38 cellular contexts compared by ENCODE assay signal in the genomic region with DNA sequence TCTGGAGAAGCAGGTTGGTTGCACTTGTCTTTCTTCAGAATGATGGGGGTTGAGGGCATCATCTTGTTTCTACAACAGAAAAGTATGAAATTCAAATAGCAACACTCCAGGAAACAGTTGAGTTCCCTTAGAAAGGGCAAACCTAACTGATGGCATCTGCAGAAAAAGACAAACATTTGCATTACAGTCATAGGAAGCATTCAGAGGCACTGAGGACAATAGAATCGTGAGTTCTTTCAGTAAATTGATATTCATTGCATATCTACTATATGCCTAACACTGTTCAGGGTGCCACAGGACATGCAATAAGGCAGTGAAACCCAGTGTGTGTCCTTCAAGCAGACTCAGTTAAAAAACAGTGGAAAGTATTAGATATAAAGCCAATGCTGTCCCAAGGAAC. TPM values are rescaled to one million over a fixed set of nuclear protein-coding genes. Genes with fewer than 3 reads are reported as not detected.
"Had no signal": no experiment of that assay in that cellular context is flagged by ENCODE, and none has a peak within 500 bp of the region (broad histone marks: within the 10 kb centered on the region; RNA-seq: fewer than 3 reads in every experiment).

No MANE protein-coding gene starts in this region.

- H3K4me3 ChIP-seq: adrenal gland, body of pancreas, esophagus muscularis mucosa, gastrocnemius medialis, heart left ventricle had no signal

- H3K36me3 ChIP-seq: adrenal gland, esophagus muscularis mucosa, gastrocnemius medialis, heart left ventricle, WERI-Rb-1 had no signal

- H3K27ac Mint-ChIP-seq: activated B cell treated with CpG ODN at 0.5 μM for 24 hours; activated CD4-positive, alpha-beta memory T cell treated with anti-CD3 and anti-CD28 coated beads for 36 hours; activated CD8-positive, alpha-beta memory T cell treated with anti-CD3 and anti-CD28 coated beads, Interleukin-2, amount 10 ng/mL, durations not matched to agents 7 days and 5 days; activated CD8-positive, alpha-beta T cell treated with anti-CD3 and anti-CD28 coated beads, Interleukin-2, amount 10 ng/mL, durations not matched to agents 7 days and 5 days; activated naive CD4-positive, alpha-beta T cell treated with anti-CD3 and anti-CD28 coated beads, Interleukin-2, amount 50 U/mL, for 24 hours; activated naive CD8-positive, alpha-beta T cell treated with anti-CD3 and anti-CD28 coated beads for 36 hours; activated naive CD8-positive, alpha-beta T cell treated with anti-CD3 and anti-CD28 coated beads, Interleukin-2, amount 50 U/mL, for 24 hours; activated T-helper 1 cell treated with anti-CD3 and anti-CD28 coated beads, Interleukin-12 subunit alpha, Interleukin-12 subunit beta, Interleukin-2, Interleukin-4 antibody, amounts not matched to agents 30 ng/mL and 10 ng/mL and 1 ng/mL, durations not matched to agents 14 hours and 24 hours and 36 hours; activated T-helper 2 cell treated with anti-CD3 and anti-CD28 coated beads, Interferon-gamma antibody, Interleukin-2, Interleukin-4, amounts not matched to agents 10 μg/mL and 5 μg/mL and 100 μg/mL, durations not matched to agents 14 hours and 24 hours and 36 hours; effector memory CD8-positive, alpha-beta T cell; T-helper 2 cell treated with Interferon-gamma antibody and Interleukin-4, amounts not matched to agents 5 μg/mL and 100 μg/mL, for 36 hours had no signal

- H3K4me1 ChIP-seq: adrenal gland, body of pancreas had no signal

- FAIRE-seq: colon had no signal

- H3K36me3 Mint-ChIP-seq: activated CD4-positive, alpha-beta memory T cell treated with anti-CD3 and anti-CD28 coated beads for 36 hours; activated CD8-positive, alpha-beta memory T cell treated with anti-CD3 and anti-CD28 coated beads, Interleukin-2, amount 10 ng/mL, durations not matched to agents 7 days and 5 days; activated naive CD4-positive, alpha-beta T cell treated with anti-CD3 and anti-CD28 coated beads, Interleukin-2, amount 50 U/mL, for 24 hours; activated naive CD8-positive, alpha-beta T cell treated with anti-CD3 and anti-CD28 coated beads for 36 hours had no signal

- H3K9me3 Mint-ChIP-seq: activated CD4-positive, alpha-beta memory T cell treated with anti-CD3 and anti-CD28 coated beads for 36 hours; activated naive CD4-positive, alpha-beta T cell treated with anti-CD3 and anti-CD28 coated beads, Interleukin-2, amount 50 U/mL, for 24 hours; activated naive CD8-positive, alpha-beta T cell treated with anti-CD3 and anti-CD28 coated beads, Interleukin-2, amount 50 U/mL, for 24 hours; activated T-helper 1 cell treated with anti-CD3 and anti-CD28 coated beads, Interleukin-12 subunit alpha, Interleukin-12 subunit beta, Interleukin-2, Interleukin-4 antibody, amounts not matched to agents 30 ng/mL and 10 ng/mL and 1 ng/mL, durations not matched to agents 14 hours and 24 hours and 36 hours; activated T-helper 2 cell treated with anti-CD3 and anti-CD28 coated beads, Interferon-gamma antibody, Interleukin-2, Interleukin-4, amounts not matched to agents 10 μg/mL and 5 μg/mL and 100 μg/mL, durations not matched to agents 14 hours and 24 hours and 36 hours; effector memory CD8-positive, alpha-beta T cell; T-helper 2 cell treated with Interferon-gamma antibody and Interleukin-4, amounts not matched to agents 5 μg/mL and 100 μg/mL, for 36 hours had no signal

- H3K27me3 ChIP-seq: adrenal gland, body of pancreas, esophagus muscularis mucosa, gastrocnemius medialis, heart left ventricle had no signal

- H3K27me3 Mint-ChIP-seq: activated CD4-positive, alpha-beta memory T cell treated with anti-CD3 and anti-CD28 coated beads for 36 hours; activated naive CD8-positive, alpha-beta T cell treated with anti-CD3 and anti-CD28 coated beads, Interleukin-2, amount 50 U/mL, for 24 hours had no signal

- H3K4me1 Mint-ChIP-seq: activated B cell treated with CpG ODN at 0.5 μM for 24 hours had no signal

- ATAC-seq: activated CD4-positive, CD25-positive, alpha-beta regulatory T cell treated with anti-CD3 and anti-CD28 coated beads, Interleukin-2, amount 50 U/mL, for 24 hours; activated CD8-positive, alpha-beta memory T cell treated with anti-CD3 and anti-CD28 coated beads, Interleukin-2, amount 10 ng/mL, durations not matched to agents 7 days and 5 days; activated CD8-positive, alpha-beta T cell treated with anti-CD3 and anti-CD28 coated beads, Interleukin-2, amount 10 ng/mL, durations not matched to agents 7 days and 5 days; activated naive CD8-positive, alpha-beta T cell treated with anti-CD3 and anti-CD28 coated beads, Interleukin-2, amount 50 U/mL, for 24 hours; body of pancreas; effector memory CD8-positive, alpha-beta T cell; gastrocnemius medialis had no signal

- H3K27ac ChIP-seq: adrenal gland, body of pancreas, esophagus muscularis mucosa, WERI-Rb-1 had no signal

- DNase-seq: activated B cell treated with CpG ODN at 0.5 μM for 24 hours; activated CD4-positive, alpha-beta memory T cell treated with anti-CD3 and anti-CD28 coated beads for 36 hours; activated CD4-positive, alpha-beta T cell treated with anti-CD3 and anti-CD28 coated beads for 48 hours; activated CD4-positive, alpha-beta T cell treated with anti-CD3 and anti-CD28 coated beads, Interleukin-2, amount 50 U/mL, for 1 hour; activated CD8-positive, alpha-beta memory T cell treated with anti-CD3 and anti-CD28 coated beads, Interleukin-2, amount 10 ng/mL, durations not matched to agents 7 days and 5 days; activated CD8-positive, alpha-beta memory T cell treated with anti-CD3 and anti-CD28 coated beads, Interleukin-2, amount 50 U/mL, for 4 hours; activated CD8-positive, alpha-beta T cell treated with anti-CD3 and anti-CD28 coated beads, Interleukin-2, amount 10 ng/mL, durations not matched to agents 7 days and 5 days; activated effector memory CD4-positive, alpha-beta T cell treated with anti-CD3 and anti-CD28 coated beads, Interleukin-2, amount 50 U/mL, for 16 hours; activated naive CD4-positive, alpha-beta T cell treated with anti-CD3 and anti-CD28 coated beads for 36 hours; activated naive CD8-positive, alpha-beta T cell treated with anti-CD3 and anti-CD28 coated beads for 36 hours; activated naive CD8-positive, alpha-beta T cell treated with anti-CD3 and anti-CD28 coated beads, Interleukin-2, amount 50 U/mL, for 24 hours; activated T-cell treated with anti-CD3 and anti-CD28 coated beads, Interleukin-2, amount 50 U/mL, for 1 hour; activated T-cell treated with anti-CD3 and anti-CD28 coated beads, Interleukin-2, amount 50 U/mL, for 48 hours; adrenal gland; amygdala; aorta; body of pancreas; caudate nucleus; cortex of kidney; dermis blood vessel endothelial cell; effector CD4-positive, alpha-beta T cell; effector memory CD8-positive, alpha-beta T cell; erythroblast; foreskin keratinocyte; gastrocnemius medialis; glutamatergic neuron; heart left ventricle; T1000; WERI-Rb-1 had no signal

- H3K4me3 Mint-ChIP-seq: activated B cell treated with CpG ODN at 0.5 μM for 24 hours; activated CD4-positive, alpha-beta memory T cell treated with anti-CD3 and anti-CD28 coated beads for 36 hours; activated CD8-positive, alpha-beta memory T cell treated with anti-CD3 and anti-CD28 coated beads, Interleukin-2, amount 10 ng/mL, durations not matched to agents 7 days and 5 days; activated CD8-positive, alpha-beta T cell treated with anti-CD3 and anti-CD28 coated beads, Interleukin-2, amount 10 ng/mL, durations not matched to agents 7 days and 5 days; activated naive CD4-positive, alpha-beta T cell treated with anti-CD3 and anti-CD28 coated beads for 36 hours; activated naive CD4-positive, alpha-beta T cell treated with anti-CD3 and anti-CD28 coated beads, Interleukin-2, amount 50 U/mL, for 24 hours; activated naive CD8-positive, alpha-beta T cell treated with anti-CD3 and anti-CD28 coated beads for 36 hours; activated naive CD8-positive, alpha-beta T cell treated with anti-CD3 and anti-CD28 coated beads, Interleukin-2, amount 50 U/mL, for 24 hours; activated T-helper 1 cell treated with anti-CD3 and anti-CD28 coated beads, Interleukin-12 subunit alpha, Interleukin-12 subunit beta, Interleukin-2, Interleukin-4 antibody, amounts not matched to agents 30 ng/mL and 10 ng/mL and 1 ng/mL, durations not matched to agents 14 hours and 24 hours and 36 hours; effector memory CD8-positive, alpha-beta T cell; T-helper 2 cell treated with Interferon-gamma antibody and Interleukin-4, amounts not matched to agents 5 μg/mL and 100 μg/mL, for 36 hours had no signal

- H3K9me3 ChIP-seq: adrenal gland, body of pancreas, esophagus muscularis mucosa, gastrocnemius medialis had no signal

RNA-seq across cellular contexts. Expression of gene OPN5, which starts 41.1 kb away (rescaled TPM):
- total RNA-seq: activated B cell treated with CpG ODN at 0.5 μM for 24 hours; activated CD4-positive, alpha-beta memory T cell treated with anti-CD3 and anti-CD28 coated beads for 36 hours; activated CD8-positive, alpha-beta memory T cell treated with anti-CD3 and anti-CD28 coated beads for 36 hours; activated CD8-positive, alpha-beta memory T cell treated with anti-CD3 and anti-CD28 coated beads, Interleukin-2, amount 10 ng/mL, durations not matched to agents 7 days and 5 days; activated CD8-positive, alpha-beta T cell treated with anti-CD3 and anti-CD28 coated beads, Interleukin-2, amount 10 ng/mL, durations not matched to agents 7 days and 5 days; activated naive CD4-positive, alpha-beta T cell treated with anti-CD3 and anti-CD28 coated beads for 36 hours; activated naive CD8-positive, alpha-beta T cell treated with anti-CD3 and anti-CD28 coated beads for 36 hours; activated T-helper 1 cell treated with anti-CD3 and anti-CD28 coated beads, Interleukin-12 subunit alpha, Interleukin-12 subunit beta, Interleukin-2, Interleukin-4 antibody, amounts not matched to agents 30 ng/mL and 10 ng/mL and 1 ng/mL, durations not matched to agents 14 hours and 24 hours and 36 hours; activated T-helper 2 cell treated with anti-CD3 and anti-CD28 coated beads, Interferon-gamma antibody, Interleukin-2, Interleukin-4, amounts not matched to agents 10 μg/mL and 5 μg/mL and 100 μg/mL, durations not matched to agents 14 hours and 24 hours and 36 hours; adrenal gland; aorta; body of pancreas; chondrocyte; dermis blood vessel endothelial cell; esophagus muscularis mucosa; foreskin keratinocyte; gastrocnemius medialis had no signal
- polyA plus RNA-seq: aorta had no signal

RNA-seq across cellular contexts. Expression of gene ADGRF4, which starts 42.3 kb away (rescaled TPM):
- total RNA-seq: activated B cell treated with CpG ODN at 0.5 μM for 24 hours; activated CD4-positive, alpha-beta memory T cell treated with anti-CD3 and anti-CD28 coated beads for 36 hours; activated CD8-positive, alpha-beta memory T cell treated with anti-CD3 and anti-CD28 coated beads for 36 hours; activated CD8-positive, alpha-beta memory T cell treated with anti-CD3 and anti-CD28 coated beads, Interleukin-2, amount 10 ng/mL, durations not matched to agents 7 days and 5 days; activated CD8-positive, alpha-beta T cell treated with anti-CD3 and anti-CD28 coated beads, Interleukin-2, amount 10 ng/mL, durations not matched to agents 7 days and 5 days; activated naive CD4-positive, alpha-beta T cell treated with anti-CD3 and anti-CD28 coated beads for 36 hours; activated naive CD8-positive, alpha-beta T cell treated with anti-CD3 and anti-CD28 coated beads for 36 hours; activated T-helper 1 cell treated with anti-CD3 and anti-CD28 coated beads, Interleukin-12 subunit alpha, Interleukin-12 subunit beta, Interleukin-2, Interleukin-4 antibody, amounts not matched to agents 30 ng/mL and 10 ng/mL and 1 ng/mL, durations not matched to agents 14 hours and 24 hours and 36 hours; activated T-helper 2 cell treated with anti-CD3 and anti-CD28 coated beads, Interferon-gamma antibody, Interleukin-2, Interleukin-4, amounts not matched to agents 10 μg/mL and 5 μg/mL and 100 μg/mL, durations not matched to agents 14 hours and 24 hours and 36 hours; aorta; body of pancreas; chondrocyte had no signal
- polyA plus RNA-seq: aorta had no signal
